18 cellular contexts compared by ENCODE assay signal in genomic region chr9:78000221-78000620, GRCh38.
"Had no signal": no experiment of that assay in that cellular context is flagged by ENCODE, and none has a peak within 500 bp of the region (broad histone marks: within the 10 kb centered on the region; RNA-seq: fewer than 3 reads in every experiment).

No MANE protein-coding gene starts in this region.

- H3K4me3 Mint-ChIP-seq: activated CD4-positive, alpha-beta T cell treated with anti-CD3 and anti-CD28 coated beads, Interleukin-2, amount 10 ng/mL, durations not matched to agents 24 days and 14 days; endodermal cell; immature natural killer cell; neural crest cell had no signal

- H3K9me3 ChIP-seq: pancreas, sigmoid colon, spleen, tibial nerve, vagina had no signal

- H3K27ac Mint-ChIP-seq: activated CD4-positive, alpha-beta T cell treated with anti-CD3 and anti-CD28 coated beads, Interleukin-2, amount 10 ng/mL, durations not matched to agents 24 days and 14 days; immature natural killer cell had no signal

- H3K9me3 Mint-ChIP-seq: activated CD4-positive, alpha-beta T cell treated with anti-CD3 and anti-CD28 coated beads, Interleukin-2, amount 10 ng/mL, durations not matched to agents 24 days and 14 days; endodermal cell; immature natural killer cell had no signal

- H3K36me3 Mint-ChIP-seq: immature natural killer cell had no signal

- H3K4me3 ChIP-seq: dorsolateral prefrontal cortex, pancreas, sigmoid colon, spleen, tibial nerve, vagina had no signal

- H3K36me3 ChIP-seq: pancreas, sigmoid colon, spleen, tibial nerve, vagina, WERI-Rb-1 had no signal

- FAIRE-seq: frontal cortex, pancreas had no signal

- H3K27me3 Mint-ChIP-seq: activated CD4-positive, alpha-beta T cell treated with anti-CD3 and anti-CD28 coated beads, Interleukin-2, amount 10 ng/mL, durations not matched to agents 24 days and 14 days; T-helper 17 cell had no signal

- DNase-seq: activated CD4-positive, alpha-beta T cell treated with anti-CD3 and anti-CD28 coated beads, Interleukin-2, amount 10 ng/mL, durations not matched to agents 24 days and 14 days; activated gamma-delta T cell treated with Interleukin-2 at 50 U/mL for 16 hours; amniotic stem cell; dorsolateral prefrontal cortex; endodermal cell; head of caudate nucleus; immature natural killer cell; midbrain; pancreas; sigmoid colon; spleen; stimulated activated CD4-positive, alpha-beta T cell treated with anti-CD3 and anti-CD28 coated beads, Interleukin-2, amount 100 ng/mL, for 24 hours; T-helper 17 cell; WERI-Rb-1 had no signal

- ATAC-seq: pancreas, T-helper 17 cell had no signal

- H3K27ac ChIP-seq: vagina, WERI-Rb-1 had no signal
